12 cellular contexts compared by ENCODE assay signal in genomic region chr5:67047180-67047579, GRCh38.
DNase-seq lines count a peak whose midpoint lies in the region; ATAC-seq and TF ChIP-seq lines count a peak whose summit lies in the region.
"Had no signal": no experiment of that assay in that cellular context is flagged by ENCODE, and none has a peak within 500 bp of the region (broad histone marks: within the 10 kb centered on the region; RNA-seq: fewer than 3 reads in every experiment).

No MANE protein-coding gene starts in this region.

- no peak overlapping the region for H3K9ac ChIP-seq in endodermal cell (ENCODE audit: extremely low read depth, low read length, poor library complexity, severe bottlenecking)

- no peak overlapping the region for H3K4me3 ChIP-seq in endodermal cell (ENCODE audit: low read length)
- H3K4me3 ChIP-seq in mucosa of descending colon: no peak overlapping the region
- H3K4me3 ChIP-seq: esophagus muscularis mucosa, skin epidermis had no signal

- DNase-seq in Ammon's horn (ENCODE audit: low spot score) (peak; percentile 66), NCI-H1694 (lab: John Stamatoyannopoulos, UW) (peak; percentile 24), endodermal cell (no peak), mucosa of descending colon (peak; percentile 41 to 49 (median 43)), NCI-H2081 treated with DMSO at 0.1 percent for 48 hours (lab: John Stamatoyannopoulos, UW) (no peak), T-cell (no peak), SW480 (ENCODE audit: low spot score) (no peak)
- DNase-seq: NCI-H1930 had no signal

- H3K27me3 Mint-ChIP-seq in endodermal cell (ENCODE audit: insufficient read depth): no peaks in the 10 kb centered on the region
- H3K27me3 Mint-ChIP-seq in T-cell: no peaks in the 10 kb centered on the region

- H3K4me1 Mint-ChIP-seq in endodermal cell (peaks cover 12% of the 10 kb centered on the region), T-cell (peaks cover 19 to 36% (median 19%) of the 10 kb centered on the region in 3 donors)

- TF ChIP-seq CTCF in endodermal cell (conservative IDR thresholded peaks at IDR 0.05): no peak
- no peak for TF ChIP-seq CTCF in mucosa of descending colon (IDR thresholded peaks at IDR 0.05)

- H3K4me1 ChIP-seq in endodermal cell (ENCODE audit: control insufficient read depth, insufficient read depth, low read length) (peaks cover 2% of the 10 kb centered on the region), mucosa of descending colon (ENCODE audit: low read depth) (peaks cover 16% of the 10 kb centered on the region)

- H3K27ac Mint-ChIP-seq in endodermal cell (peak overlapping the region; percentile 3), T-cell (no peak overlapping the region)
- H3K27ac Mint-ChIP-seq: T-helper 2 cell treated with Interferon-gamma antibody and Interleukin-4, amounts not matched to agents 5 μg/mL and 100 μg/mL, for 36 hours had no signal

- H3K36me3 ChIP-seq in endodermal cell (ENCODE audit: control insufficient read depth, insufficient read depth, low read length): no peaks in the 10 kb centered on the region
- no peaks in the 10 kb centered on the region for H3K36me3 ChIP-seq in mucosa of descending colon (ENCODE audit: low read depth)
- H3K36me3 ChIP-seq: esophagus muscularis mucosa had no signal

- WGBS in endodermal cell (ENCODE audit: insufficient coverage in 1 of 2, insufficient read length in 1 of 2), 2 experiments: 94% methylated on average over 2 of the region's 2 CpGs; no CpG with 5 or more reads in 1 of the 2 experiments

- H3K4me3 Mint-ChIP-seq in endodermal cell: no peak overlapping the region
- no peak overlapping the region for H3K4me3 Mint-ChIP-seq in T-cell
- H3K4me3 Mint-ChIP-seq: T-helper 2 cell treated with Interferon-gamma antibody and Interleukin-4, amounts not matched to agents 5 μg/mL and 100 μg/mL, for 36 hours had no signal

- no peaks in the 10 kb centered on the region for H3K27me3 ChIP-seq in endodermal cell (ENCODE audit: control insufficient read depth, insufficient read depth, low read length, poor library complexity, severe bottlenecking)
- H3K27me3 ChIP-seq: esophagus muscularis mucosa had no signal

- intact Hi-C loops in mucosa of descending colon (cut with DNase I, micrococcal nuclease): no loop called here

- H3K36me3 Mint-ChIP-seq in endodermal cell (ENCODE audit: low read depth): no peaks in the 10 kb centered on the region
- H3K36me3 Mint-ChIP-seq in T-cell: peaks cover 22% of the 10 kb centered on the region

- no peak for ATAC-seq in mucosa of descending colon
- no peak for ATAC-seq in T-cell (replicated peaks in 1 of 4)
- no peak for ATAC-seq in GM19452 (IDR thresholded peaks at IDR 0.05; ENCODE audit: unreplicated experiment)

- CTCF ChIA-PET in T-cell (lab: Charles Lee): no interaction called here

- H3K9me3 ChIP-seq in endodermal cell (ENCODE audit: control insufficient read depth, low read length): no peaks in the 10 kb centered on the region
- H3K9me3 ChIP-seq in mucosa of descending colon: no peaks in the 10 kb centered on the region
- H3K9me3 ChIP-seq: esophagus muscularis mucosa had no signal

- H3K9me3 Mint-ChIP-seq in endodermal cell: no peaks in the 10 kb centered on the region
- no peaks in the 10 kb centered on the region for H3K9me3 Mint-ChIP-seq in T-cell
- H3K9me3 Mint-ChIP-seq: T-helper 2 cell treated with Interferon-gamma antibody and Interleukin-4, amounts not matched to agents 5 μg/mL and 100 μg/mL, for 36 hours had no signal

- H3K27ac ChIP-seq in endodermal cell (ENCODE audit: low read depth, low read length): no peak overlapping the region

- POLR2A ChIA-PET in T-cell (lab: Charles Lee): no interaction called here

Comparison
In these comparisons a context has a peak if more than half of its experiments do, and no peak if none do; other contexts are left out.
1. DNase-seq: peak in Ammon's horn (single experiment), NCI-H1694 (single experiment) and mucosa of descending colon (3 of 3); none in endodermal cell (single experiment), NCI-H2081 treated with DMSO at 0.1 percent for 48 hours (single experiment), T-cell (0 of 34) and SW480 (single experiment).